ENCODE assay signal across 9 cellular contexts in the genomic region with DNA sequence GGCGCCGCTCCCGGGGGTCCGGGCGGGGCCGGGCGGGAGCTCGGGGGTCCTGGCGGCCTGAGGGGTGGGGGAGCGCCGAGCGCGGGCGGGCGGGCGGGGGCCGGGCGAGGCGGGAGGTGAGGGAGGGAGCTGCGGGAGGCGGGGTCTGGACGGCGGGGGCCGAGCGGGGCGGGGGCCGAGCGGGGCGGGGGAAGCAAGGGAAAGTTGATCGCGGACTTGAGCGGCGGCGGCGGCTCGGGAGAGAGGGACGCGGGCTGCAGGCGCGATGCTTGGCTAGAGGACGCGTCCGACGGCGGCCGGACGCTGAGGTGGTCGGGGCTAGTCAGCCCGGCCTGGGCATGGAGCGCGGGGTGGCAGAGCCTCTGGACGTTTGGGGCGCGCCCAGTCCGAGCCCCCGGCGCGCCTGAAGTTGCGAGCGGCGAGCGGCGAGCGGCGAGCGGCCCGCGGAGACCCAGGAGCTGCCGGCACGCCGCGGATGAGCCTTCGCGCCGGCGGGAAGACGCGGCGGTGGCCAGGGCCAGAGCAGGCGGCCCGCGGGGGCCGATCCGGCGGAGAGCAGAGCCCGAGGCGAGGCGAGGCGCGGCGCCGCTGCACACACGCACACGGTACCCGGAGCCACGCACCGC. TPM values are rescaled to one million over a fixed set of nuclear protein-coding genes. Genes with fewer than 3 reads are reported as not detected.
DNase-seq lines count a peak whose midpoint lies in the region; ATAC-seq, FAIRE-seq and TF ChIP-seq lines count a peak whose summit lies in the region.
"Had no signal": no experiment of that assay in that cellular context is flagged by ENCODE, and none has a peak within 500 bp of the region (broad histone marks: within the 10 kb centered on the region; RNA-seq: fewer than 3 reads in every experiment).

A gene (plus strand): TSS at position 207 of the 626 bp plus-strand sequence. CDS start 42,912 bp downstream, outside the sequence.

- TF ChIP-seq POLR2A in endothelial cell of umbilical vein (IDR thresholded peaks at IDR 0.05; ENCODE audit: low read depth, low read length): no peak

- H4K20me1 ChIP-seq in OCI-LY3 (ENCODE audit: insufficient read depth, low read length): no peaks in the 10 kb centered on the region
- no peaks in the 10 kb centered on the region for H4K20me1 ChIP-seq in endothelial cell of umbilical vein (replicated peaks; ENCODE audit: control insufficient read depth, extremely low read depth, insufficient read depth, low read length)

- no peaks in the 10 kb centered on the region for H3K9me3 ChIP-seq in OCI-LY3 (ENCODE audit: insufficient read depth, low read length)
- H3K9me3 ChIP-seq in endothelial cell of umbilical vein (replicated peaks; ENCODE audit: control insufficient read depth, insufficient read depth, low read length): no peaks in the 10 kb centered on the region

- dilution Hi-C loops in endothelial cell of umbilical vein (cut with MboI; ENCODE audit: extremely low pct_ligation_motif_present, low sequenced_read_pairs): no loop called here

- no TSS peak for BruUV-seq in endothelial cell of umbilical vein (replicated peaks; lab: Mats Ljungman, UMichigan)

- ATAC-seq in omental fat pad (ENCODE audit: low FRiP score) (peak; percentile 74), GM19397 (IDR thresholded peaks at IDR 0.05; ENCODE audit: unreplicated experiment) (no peak)

- peak within 1 kb of the TSS; percentile 84 for H3K4me3 ChIP-seq in OCI-LY3 (ENCODE audit: low read length)
- H3K4me3 ChIP-seq in endothelial cell of umbilical vein (replicated peaks in 1 of 3; ENCODE audit: insufficient read depth in 1 of 3, low read depth in 1 of 3, low read length in 3 of 3): no peak within 1 kb of the TSS

- H3K9ac ChIP-seq in OCI-LY3 (ENCODE audit: low read length): peak within 1 kb of the TSS; percentile 68
- no peak within 1 kb of the TSS for H3K9ac ChIP-seq in endothelial cell of umbilical vein (replicated peaks; ENCODE audit: extremely low read depth, insufficient read depth, low read length)

- POLR2A ChIA-PET in endothelial cell of umbilical vein (lab: Charles Lee): no interaction called here

- TF ChIP-seq CTCF in OCI-LY3 (IDR thresholded peaks at IDR 0.05; ENCODE audit: low read depth, low read length) (no peak), endothelial cell of umbilical vein (IDR thresholded peaks at IDR 0.05; ENCODE audit: extremely low read depth in 1 of 2, insufficient read depth in 1 of 2, low read depth in 1 of 2, low read length in 2 of 2) (no peak), omental fat pad (IDR thresholded peaks at IDR 0.05) (no peak)

- H3K36me3 ChIP-seq in OCI-LY3 (replicated peaks; ENCODE audit: low read depth, low read length): no peaks in the 10 kb centered on the region
- no peaks in the 10 kb centered on the region for H3K36me3 ChIP-seq in endothelial cell of umbilical vein (ENCODE audit: control insufficient read depth in 2 of 2, extremely low read depth in 1 of 2, insufficient read depth in 2 of 2, low read length in 2 of 2)

- peak within 1 kb of the TSS; percentile 92 for H2AFZ ChIP-seq in OCI-LY3 (ENCODE audit: low read depth, low read length)
- H2AFZ ChIP-seq in endothelial cell of umbilical vein (ENCODE audit: low read depth, low read length): peak within 1 kb of the TSS; percentile 45

- FAIRE-seq in endothelial cell of umbilical vein (lab: Jason Lieb, UNC): no peak

- H3K4me1 ChIP-seq in OCI-LY3 (ENCODE audit: low read length) (no peaks in the 10 kb centered on the region), endothelial cell of umbilical vein (ENCODE audit: control insufficient read depth, extremely low read depth, insufficient read depth, low read length) (no peaks in the 10 kb centered on the region)

- intact Hi-C loops in endothelial cell of umbilical vein (cut with micrococcal nuclease): no loop called here

- DNase-seq in NCI-H1092 treated with DMSO at 0.1 percent for 48 hours (lab: John Stamatoyannopoulos, UW) (peak; percentile 35), NCI-H1092 (lab: John Stamatoyannopoulos, UW) (no peak), endothelial cell of umbilical vein (ENCODE audit: low read depth, low spot score) (no peak), omental fat pad (ENCODE audit: low spot score) (no peak), GM19240 (ENCODE audit: insufficient read length, low spot score) (no peak)
- DNase-seq in stimulated activated naive CD4-positive, alpha-beta T cell treated with Interleukin-2 at 50 U/mL for 16 hours (lab: John Stamatoyannopoulos, UW): no peak

- H3K27me3 ChIP-seq in OCI-LY3 (ENCODE audit: low read depth, low read length) (no peaks in the 10 kb centered on the region), endothelial cell of umbilical vein (ENCODE audit: control insufficient read depth in 2 of 2, insufficient read depth in 2 of 2, low read length in 2 of 2) (peaks cover 47 to 57% of the 10 kb centered on the region in 2 experiments)

- CTCF ChIA-PET in endothelial cell of umbilical vein (lab: Charles Lee): interaction anchor here (0.6 to 2.5 kb wide), 5 partner anchors 19 to 415 kb away, joined by 3 to 30 read pairs (median 5); no protein-coding TSS in a partner anchor

- H3K27ac ChIP-seq in OCI-LY3 (ENCODE audit: low read length) (no peak within 1 kb of the TSS), endothelial cell of umbilical vein (ENCODE audit: insufficient read depth, low read depth, low read length) (no peak within 1 kb of the TSS)

- H3K79me2 ChIP-seq in OCI-LY3 (ENCODE audit: low read length) (no peaks in the 10 kb centered on the region), endothelial cell of umbilical vein (ENCODE audit: control insufficient read depth, insufficient read depth, low read length) (no peaks in the 10 kb centered on the region)

- H3K4me2 ChIP-seq in OCI-LY3 (ENCODE audit: low read length): peak within 1 kb of the TSS; percentile 97
- no peak within 1 kb of the TSS for H3K4me2 ChIP-seq in endothelial cell of umbilical vein (ENCODE audit: insufficient read depth, low read length)

- H3K9me1 ChIP-seq in endothelial cell of umbilical vein (replicated peaks; ENCODE audit: control insufficient read depth, extremely low read depth, insufficient read depth, low read length): no peaks in the 10 kb centered on the region

TF ChIP-seq in endothelial cell of umbilical vein, 7 proteins besides CTCF, POLR2A, EP300 and RAD21:
- TF ChIP-seq, protein P1, sequence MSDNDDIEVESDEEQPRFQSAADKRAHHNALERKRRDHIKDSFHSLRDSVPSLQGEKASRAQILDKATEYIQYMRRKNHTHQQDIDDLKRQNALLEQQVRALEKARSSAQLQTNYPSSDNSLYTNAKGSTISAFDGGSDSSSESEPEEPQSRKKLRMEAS (IDR thresholded peaks at IDR 0.05; ENCODE audit: insufficient read depth, insufficient read length): no peak
- no peak for TF ChIP-seq GATA2 (IDR thresholded peaks at IDR 0.05; ENCODE audit: insufficient read depth, insufficient read length, low read depth, low read length)

RNA-seq across cellular contexts. Expression of the gene that starts here (rescaled TPM):
- not detected in 2 replicates for total RNA-seq in endothelial cell of umbilical vein
- not detected in 2 replicates for polyA plus RNA-seq in endothelial cell of umbilical vein
- polyA plus RNA-seq in endothelial cell of umbilical vein (2011; cell fraction: cytosol; rRNA removed): 0.04 TPM in 1 of 2 replicates, not detected in the other
- polyA plus RNA-seq in endothelial cell of umbilical vein (2011; cell fraction: nucleus; rRNA removed): not detected in 2 replicates
- polyA plus RNA-seq in endothelial cell of umbilical vein (2012): 0.07 TPM in 1 of 2 replicates, not detected in the other
- polyA minus RNA-seq in endothelial cell of umbilical vein: 0.08 and 0.10 TPM in 2 replicates
- polyA minus RNA-seq in endothelial cell of umbilical vein (2011; cell fraction: cytosol; rRNA and poly(A)+ RNA removed): not detected
- polyA minus RNA-seq in endothelial cell of umbilical vein (2011; cell fraction: nucleus; rRNA and poly(A)+ RNA removed): not detected in 2 replicates
- 10 to 100 TPM; 25.3 to 41.9 (median 34.4) TPM for total RNA-seq in omental fat pad
- total RNA-seq: glomerular endothelial cell had no signal

Comparison
In these comparisons a context has a peak if more than half of its experiments do, and no peak if none do; other contexts are left out.
1. RNA of the gene that starts here (total RNA-seq): 25.3 to 41.9 TPM in omental fat pad; not detected in endothelial cell of umbilical vein; every median in the first group is over 10 times any median in the second.